In genomic region chr15:66505430-66505811, GRCh38 we compare ENCODE assay signal across 8 cellular contexts. TPM values are rescaled to one million over a fixed set of nuclear protein-coding genes. Genes with fewer than 3 reads are reported as not detected.
DNase-seq lines count a peak whose midpoint lies in the region; ATAC-seq and TF ChIP-seq lines count a peak whose summit lies in the region.

No MANE protein-coding gene starts in this region.

- peak overlapping the region; percentile 93 for H3K4me3 ChIP-seq in cardiac muscle cell
- H3K4me3 ChIP-seq in OCI-LY3 (ENCODE audit: low read length): peak overlapping the region; percentile 92
- peak overlapping the region; percentile 99 for H3K4me3 ChIP-seq in endocrine pancreas (ENCODE audit: control insufficient read depth, insufficient read depth, low read length)
- H3K4me3 ChIP-seq in osteoblast (ENCODE audit: insufficient read depth, low read length): peak overlapping the region; percentile 78

- H3K9me3 ChIP-seq in cardiac muscle cell (ENCODE audit: low read depth) (no peaks in the 10 kb centered on the region), OCI-LY3 (ENCODE audit: insufficient read depth, low read length) (no peaks in the 10 kb centered on the region), endocrine pancreas (ENCODE audit: control insufficient read depth, low read length) (no peaks in the 10 kb centered on the region), osteoblast (ENCODE audit: low read depth, low read length) (no peaks in the 10 kb centered on the region)

- H2AFZ ChIP-seq in OCI-LY3 (ENCODE audit: low read depth, low read length) (peak overlapping the region; percentile 100), osteoblast (ENCODE audit: low read length) (peak overlapping the region; percentile 90)

- H4K20me1 ChIP-seq in OCI-LY3 (ENCODE audit: insufficient read depth, low read length) (peaks cover 15% of the 10 kb centered on the region), osteoblast (ENCODE audit: insufficient read depth, low read length) (peaks cover 31% of the 10 kb centered on the region)

- ATAC-seq in left ventricle myocardium superior: no peak

- intact Hi-C loops in left ventricle myocardium superior (cut with micrococcal nuclease): no loop called here

- DNase-seq in cardiac muscle cell (ENCODE audit: low read depth in 1 of 2, low spot score in 1 of 2) (no peak), left ventricle myocardium superior (no peak), osteoblast (ENCODE audit: insufficient read length, low spot score, missing footprints) (no peak), MV-4-11 (lab: John Stamatoyannopoulos, UW) (no peak)
- no peak for DNase-seq in activated CD8-positive, alpha-beta memory T cell treated with anti-CD3 and anti-CD28 coated beads for 24 hours
- no peak for DNase-seq in central memory CD4-positive, alpha-beta T cell

- H3K27ac ChIP-seq in cardiac muscle cell (peak overlapping the region; percentile 95), OCI-LY3 (ENCODE audit: low read length) (peak overlapping the region; percentile 83), osteoblast (ENCODE audit: low read depth, low read length) (peak overlapping the region; percentile 92)

- H3K9ac ChIP-seq in OCI-LY3 (ENCODE audit: low read length): peak overlapping the region; percentile 99
- peak overlapping the region; percentile 54 for H3K9ac ChIP-seq in endocrine pancreas (ENCODE audit: control insufficient read depth, insufficient read depth, low read length)

- H3K36me3 ChIP-seq in cardiac muscle cell: peaks cover 28% of the 10 kb centered on the region
- H3K36me3 ChIP-seq in OCI-LY3 (replicated peaks; ENCODE audit: low read depth, low read length): peaks cover 41% of the 10 kb centered on the region
- peaks cover 7% of the 10 kb centered on the region for H3K36me3 ChIP-seq in endocrine pancreas (ENCODE audit: control insufficient read depth, insufficient read depth, low read length)
- H3K36me3 ChIP-seq in osteoblast (ENCODE audit: insufficient read depth, low read length): peaks cover 34% of the 10 kb centered on the region

- H3K79me2 ChIP-seq in OCI-LY3 (ENCODE audit: low read length): peaks cover 74% of the 10 kb centered on the region
- H3K79me2 ChIP-seq in osteoblast (ENCODE audit: insufficient read depth, low read length): peaks cover 73% of the 10 kb centered on the region

- TF ChIP-seq CTCF in cardiac muscle cell (IDR thresholded peaks at IDR 0.05; ENCODE audit: low read depth, low read length) (no peak), OCI-LY3 (IDR thresholded peaks at IDR 0.05; ENCODE audit: low read depth, low read length) (no peak), osteoblast (IDR thresholded peaks at IDR 0.05; ENCODE audit: extremely low read depth, low read depth, low read length) (no peak)

- H3K4me1 ChIP-seq in cardiac muscle cell (ENCODE audit: low read depth) (peaks cover 12% of the 10 kb centered on the region), OCI-LY3 (ENCODE audit: low read length) (peaks cover 35% of the 10 kb centered on the region), endocrine pancreas (ENCODE audit: control insufficient read depth, insufficient read depth, low read length) (peaks cover 18% of the 10 kb centered on the region), osteoblast (ENCODE audit: insufficient read depth, low read length) (peaks cover 18% of the 10 kb centered on the region)

- H3K27me3 ChIP-seq in cardiac muscle cell (no peaks in the 10 kb centered on the region), OCI-LY3 (ENCODE audit: low read depth, low read length) (no peaks in the 10 kb centered on the region), endocrine pancreas (ENCODE audit: control insufficient read depth, insufficient read depth, low read length) (no peaks in the 10 kb centered on the region), osteoblast (ENCODE audit: insufficient read depth, low read length) (no peaks in the 10 kb centered on the region)

- H3K4me2 ChIP-seq in OCI-LY3 (ENCODE audit: low read length) (peak overlapping the region; percentile 94), osteoblast (ENCODE audit: insufficient read depth, low read length) (peak overlapping the region; percentile 93)

RNA-seq across cellular contexts. Expression of gene ZWILCH, which starts 0.3 kb away (rescaled TPM):
- total RNA-seq in cardiac muscle cell: 7.5 and 9.5 TPM in 2 replicates
- polyA plus RNA-seq in cardiac muscle cell: 15.7 and 22.0 TPM in 2 replicates
- 1.8 TPM for total RNA-seq in left ventricle myocardium superior
- 8.7 and 13.0 TPM in 2 replicates for total RNA-seq in osteoblast

RNA-seq across cellular contexts. Expression of gene RPL4, which starts 0.8 kb away (rescaled TPM):
- total RNA-seq in cardiac muscle cell: 3,878 and 4,535 TPM in 2 replicates
- 833 and 906 TPM in 2 replicates for polyA plus RNA-seq in cardiac muscle cell
- 1,305 TPM for total RNA-seq in left ventricle myocardium superior
- total RNA-seq in osteoblast: 2,311 and 3,002 TPM in 2 replicates

RNA-seq across cellular contexts. Expression of gene SNAPC5, which starts 7.9 kb away (rescaled TPM):
- total RNA-seq in cardiac muscle cell: 59.5 and 72.1 TPM in 2 replicates
- 57.4 and 59.5 TPM in 2 replicates for polyA plus RNA-seq in cardiac muscle cell
- total RNA-seq in left ventricle myocardium superior: 39.2 TPM
- total RNA-seq in osteoblast: 14.5 and 18.0 TPM in 2 replicates
